ENCODE assay signal across 34 cellular contexts in the genomic region with DNA sequence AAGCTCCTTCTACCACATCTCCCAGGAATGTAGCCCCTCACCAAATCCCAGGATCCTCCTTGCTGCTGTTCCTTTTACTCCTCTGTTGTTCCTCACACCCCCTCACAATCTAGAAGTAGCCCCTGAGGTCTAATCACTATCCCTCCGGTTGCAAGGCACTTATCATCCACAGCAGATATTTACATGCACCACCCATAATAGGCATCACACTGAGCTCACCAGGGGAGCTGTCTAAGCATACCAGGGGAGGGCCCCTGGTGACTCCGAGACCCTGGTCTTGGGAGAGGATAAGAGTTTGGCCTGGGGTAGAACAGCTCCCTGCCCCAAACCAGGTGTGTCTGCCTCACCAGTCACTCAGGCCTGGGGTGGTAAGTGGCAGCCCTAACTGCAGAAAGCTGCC.
"Had no signal": no experiment of that assay in that cellular context is flagged by ENCODE, and none has a peak within 500 bp of the region (broad histone marks: within the 10 kb centered on the region; RNA-seq: fewer than 3 reads in every experiment).

No MANE protein-coding gene starts in this region.

- H3K4me1 Mint-ChIP-seq: activated CD4-positive, alpha-beta T cell treated with anti-CD3 and anti-CD28 coated beads for 36 hours; activated CD4-positive, alpha-beta T cell treated with anti-CD3 and anti-CD28 coated beads, Interleukin-2, amount 10 ng/mL, durations not matched to agents 7 days and 5 days; activated naive CD8-positive, alpha-beta T cell treated with anti-CD3 and anti-CD28 coated beads for 36 hours had no signal

- FAIRE-seq: RCC 7860, TTC549 had no signal

- H3K36me3 Mint-ChIP-seq: activated CD4-positive, alpha-beta memory T cell treated with anti-CD3 and anti-CD28 coated beads for 36 hours; activated naive CD8-positive, alpha-beta T cell treated with anti-CD3 and anti-CD28 coated beads for 36 hours had no signal

- H3K27me3 Mint-ChIP-seq: activated CD4-positive, alpha-beta T cell treated with anti-CD3 and anti-CD28 coated beads for 36 hours had no signal

- DNase-seq: activated CD4-positive, alpha-beta memory T cell treated with anti-CD3 and anti-CD28 coated beads for 36 hours; activated CD4-positive, alpha-beta T cell treated with anti-CD3 and anti-CD28 coated beads for 36 hours; activated CD4-positive, alpha-beta T cell treated with anti-CD3 and anti-CD28 coated beads, Interleukin-2, amount 10 ng/mL, durations not matched to agents 7 days and 5 days; activated CD8-positive, alpha-beta memory T cell treated with anti-CD3 and anti-CD28 coated beads, Interleukin-2, amount 50 U/mL, for 4 hours; activated effector memory CD4-positive, alpha-beta T cell treated with Interleukin-2 at 50 U/mL for 16 hours; activated naive CD4-positive, alpha-beta T cell; activated naive CD4-positive, alpha-beta T cell treated with anti-CD3 and anti-CD28 coated beads, Interleukin-2, amount 50 U/mL, for 16 hours; activated naive CD8-positive, alpha-beta T cell treated with anti-CD3 and anti-CD28 coated beads for 36 hours; activated T-cell treated with anti-CD3 and anti-CD28 coated beads for 4 hours; activated T-cell treated with anti-CD3 and anti-CD28 coated beads, Interleukin-2, amount 50 U/mL, for 4 hours; amniotic stem cell; aorta; brain microvascular endothelial cell; cerebellar nuclear complex; cortex of kidney; NCI-H1092 treated with DMSO at 0.1 percent for 48 hours; NCI-H1436 treated with DMSO at 0.1 percent for 48 hours; NCI-H187 treated with DMSO at 0.1 percent for 48 hours; NCI-H2081; NCI-H2171 treated with DMSO at 0.1 percent for 48 hours; NCI-H2227 treated with DMSO at 0.1 percent for 48 hours; NCI-H524 treated with DMSO at 0.1 percent for 48 hours; NCI-H748 treated with DMSO at 0.1 percent for 48 hours; NK-92 treated with Interleukin-12 subunit alpha and Interleukin-12 subunit beta, amount 100 ng/mL, for 24 hours; PC-3; SIG-M5; T1000 had no signal

- H3K36me3 ChIP-seq: brain microvascular endothelial cell, cardiac muscle cell had no signal

- H3K4me3 ChIP-seq: cardiac muscle cell had no signal

- H3K27ac Mint-ChIP-seq: activated CD4-positive, alpha-beta memory T cell treated with anti-CD3 and anti-CD28 coated beads for 36 hours; activated CD4-positive, alpha-beta T cell treated with anti-CD3 and anti-CD28 coated beads for 36 hours; activated CD4-positive, alpha-beta T cell treated with anti-CD3 and anti-CD28 coated beads, Interleukin-2, amount 10 ng/mL, durations not matched to agents 7 days and 5 days; activated naive CD8-positive, alpha-beta T cell treated with anti-CD3 and anti-CD28 coated beads for 36 hours; activated T-helper 1 cell treated with anti-CD3 and anti-CD28 coated beads, Interleukin-12 subunit alpha, Interleukin-12 subunit beta, Interleukin-2, Interleukin-4 antibody, amounts not matched to agents 30 ng/mL and 10 ng/mL and 1 ng/mL, durations not matched to agents 14 hours and 24 hours and 36 hours had no signal

- H3K9me3 Mint-ChIP-seq: activated CD4-positive, alpha-beta memory T cell treated with anti-CD3 and anti-CD28 coated beads for 36 hours; activated CD4-positive, alpha-beta T cell treated with anti-CD3 and anti-CD28 coated beads, Interleukin-2, amount 10 ng/mL, durations not matched to agents 7 days and 5 days; activated naive CD8-positive, alpha-beta T cell treated with anti-CD3 and anti-CD28 coated beads for 36 hours; activated T-cell treated with anti-CD3 and anti-CD28 coated beads, Interleukin-2, amount 50 U/mL, for 4 hours; activated T-helper 1 cell treated with anti-CD3 and anti-CD28 coated beads, Interleukin-12 subunit alpha, Interleukin-12 subunit beta, Interleukin-2, Interleukin-4 antibody, amounts not matched to agents 30 ng/mL and 10 ng/mL and 1 ng/mL, durations not matched to agents 14 hours and 24 hours and 36 hours had no signal

- H3K4me3 Mint-ChIP-seq: activated CD4-positive, alpha-beta memory T cell treated with anti-CD3 and anti-CD28 coated beads for 36 hours; activated CD4-positive, alpha-beta T cell treated with anti-CD3 and anti-CD28 coated beads for 36 hours; activated CD4-positive, alpha-beta T cell treated with anti-CD3 and anti-CD28 coated beads, Interleukin-2, amount 10 ng/mL, durations not matched to agents 7 days and 5 days; activated naive CD8-positive, alpha-beta T cell treated with anti-CD3 and anti-CD28 coated beads for 36 hours; activated T-cell treated with anti-CD3 and anti-CD28 coated beads, Interleukin-2, amount 50 U/mL, for 4 hours; activated T-helper 1 cell treated with anti-CD3 and anti-CD28 coated beads, Interleukin-12 subunit alpha, Interleukin-12 subunit beta, Interleukin-2, Interleukin-4 antibody, amounts not matched to agents 30 ng/mL and 10 ng/mL and 1 ng/mL, durations not matched to agents 14 hours and 24 hours and 36 hours had no signal

- H3K27ac ChIP-seq: brain microvascular endothelial cell, cardiac muscle cell, RWPE1 had no signal

- ATAC-seq: activated CD4-positive, alpha-beta T cell treated with anti-CD3 and anti-CD28 coated beads for 36 hours; activated CD4-positive, CD25-positive, alpha-beta regulatory T cell treated with anti-CD3 and anti-CD28 coated beads, Interleukin-2, amount 50 U/mL, for 24 hours; activated T-cell treated with anti-CD3 and anti-CD28 coated beads, Interleukin-2, amount 50 U/mL, for 4 hours; PC-3; Right ventricle myocardium inferior had no signal
